8 cellular contexts compared by ENCODE assay signal in genomic region chrX:48957827-48958634, GRCh38. TPM values are rescaled to one million over a fixed set of nuclear protein-coding genes. Genes with fewer than 3 reads are reported as not detected.
DNase-seq lines count a peak whose midpoint lies in the region; ATAC-seq, FAIRE-seq and TF ChIP-seq lines count a peak whose summit lies in the region.

No MANE protein-coding gene starts in this region.

- H3K9me3 ChIP-seq in body of pancreas: no peaks in the 10 kb centered on the region

- intact Hi-C loops in body of pancreas (cut with DNase I) (no loop called here), sciatic nerve (cut with DNase I) (no loop called here)

- FAIRE-seq in TTC549 (lab: Jason Lieb, UNC): peak; percentile 77

- peaks cover 45% of the 10 kb centered on the region for H3K4me1 ChIP-seq in body of pancreas

- TF ChIP-seq POLR2A in GM18526 (IDR thresholded peaks at IDR 0.05; ENCODE audit: extremely low read depth, insufficient read length) (peak; percentile 42), body of pancreas (IDR thresholded peaks at IDR 0.05) (peak; percentile 57 to 89 (median 85))

- WGBS in body of pancreas, 2 donors: 0% methylated on average over 26 to 42 of the region's 66 CpGs

- ATAC-seq in HG03064 (IDR thresholded peaks at IDR 0.05; ENCODE audit: low read depth, unreplicated experiment) (peak; percentile 79), body of pancreas (peak; percentile 90), sciatic nerve (peak; percentile 96)

- TF ChIP-seq CTCF in body of pancreas (IDR thresholded peaks at IDR 0.05): peak in 1 of 7 experiments; percentile 18

- H3K27ac ChIP-seq in body of pancreas: peak overlapping the region; percentile 75 to 99 (median 95)

- H3K27me3 ChIP-seq in body of pancreas: no peaks in the 10 kb centered on the region

- no peaks in the 10 kb centered on the region for H3K36me3 ChIP-seq in body of pancreas (replicated peaks in 1 of 2; ENCODE audit: insufficient read depth in 1 of 2, low read depth in 2 of 2)

- H3K4me3 ChIP-seq in body of pancreas: peak overlapping the region in 1 of 2 donors; percentile 6

- DNase-seq in 8988T (peak; percentile 90), NCI-H2107 (lab: John Stamatoyannopoulos, UW) (peak; percentile 95), body of pancreas (peak; percentile 95 to 98 (median 96)), iPS DF 19.7 (ENCODE audit: low read depth, low spot score) (peak; percentile 90), sciatic nerve (ENCODE audit: low spot score) (peak; percentile 96)

RNA-seq across cellular contexts. Expression of gene OTUD5, which starts 0.6 kb away (rescaled TPM):
- total RNA-seq in body of pancreas (10 to 100 TPM; 23.6 to 40.2 TPM), sciatic nerve (50.5 TPM)

RNA-seq across cellular contexts. Expression of gene KCND1, which starts 13.6 kb away (rescaled TPM):
- 1 to 10 TPM in 1 of 2 donors, under 1 TPM in 1; 0.52 to 1.3 TPM for total RNA-seq in body of pancreas
- 2.5 TPM for total RNA-seq in sciatic nerve

RNA-seq across cellular contexts. Expression of gene PIM2, which starts 39.2 kb away (rescaled TPM):
- total RNA-seq in body of pancreas: 1 to 10 TPM; 2.3 to 7.9 TPM
- 10.8 TPM for total RNA-seq in sciatic nerve

RNA-seq across cellular contexts. Expression of gene GRIPAP1, which starts 44.0 kb away (rescaled TPM):
- total RNA-seq in body of pancreas (10 to 100 TPM; 22.8 to 42.5 TPM), sciatic nerve (53.5 TPM)

RNA-seq across cellular contexts. Expression of gene SLC35A2, which starts 46.6 kb away (rescaled TPM):
- 10 to 100 TPM; 12.5 to 20.1 TPM for total RNA-seq in body of pancreas
- 19.2 TPM for total RNA-seq in sciatic nerve
